1 cellular context compared by ENCODE assay signal in genomic region chr7:45585628-45586027, GRCh38.
TF ChIP-seq lines count a peak whose summit lies in the region.

No MANE protein-coding gene starts in this region.

TF ChIP-seq in GM23338, 12 proteins besides CTCF, POLR2A, EP300 and RAD21 (continued from another document):
- TF ChIP-seq ZNF331 (CRISPR knock-in tag; IDR thresholded peaks at IDR 0.05; ENCODE audit: low read depth) (no peak), REST (IDR thresholded peaks at IDR 0.05; ENCODE audit: unreplicated experiment) (no peak), STAT1 (IDR thresholded peaks at IDR 0.05; ENCODE audit: unreplicated experiment) (no peak)
